8 cellular contexts compared by ENCODE assay signal in genomic region chr3:71710906-71711494, GRCh38. TPM values are rescaled to one million over a fixed set of nuclear protein-coding genes. Genes with fewer than 3 reads are reported as not detected.
DNase-seq lines count a peak whose midpoint lies in the region; ATAC-seq and TF ChIP-seq lines count a peak whose summit lies in the region.

No MANE protein-coding gene starts in this region.

- H3F3A ChIP-seq in PC-9 (ENCODE audit: insufficient read depth, low read depth), result no peaks in the 10 kb centered on the region

- no peak overlapping the region for H3K4me3 Mint-ChIP-seq in effector memory CD8-positive, alpha-beta T cell

- H3K27ac ChIP-seq in PC-9, result no peak overlapping the region

- H3K9me3 ChIP-seq in PC-9 (ENCODE audit: insufficient read depth, low read depth), result no peaks in the 10 kb centered on the region

- DNase-seq in DMS53 (lab: John Stamatoyannopoulos, UW), result peak; percentile 66
- peak; percentile 42 for DNase-seq in GM19240 (ENCODE audit: insufficient read length, low spot score)
- no peak for DNase-seq in PC-9
- no peak for DNase-seq in effector memory CD8-positive, alpha-beta T cell
- DNase-seq in midbrain (lab: John Stamatoyannopoulos, UW), result peak; percentile 65
- DNase-seq in stimulated activated naive CD4-positive, alpha-beta T cell treated with Interleukin-2 at 50 U/mL for 16 hours (lab: John Stamatoyannopoulos, UW), result no peak
- no peak for DNase-seq in HPDE6-E6E7 (ENCODE audit: extremely low spot score)

- CTCF ChIA-PET in PC-9 (lab: Charles Lee), result no interaction called here

- peak; percentile 88 for ATAC-seq in HG03432 (IDR thresholded peaks at IDR 0.05; ENCODE audit: unreplicated experiment)
- ATAC-seq in effector memory CD8-positive, alpha-beta T cell (replicated peaks), result peak; percentile 77

- H3K9me2 ChIP-seq in PC-9 (ENCODE audit: insufficient read depth), result no peaks in the 10 kb centered on the region

- POLR2A ChIA-PET in PC-9 (lab: Charles Lee; ENCODE audit: unreplicated experiment), result no interaction called here

- no peaks in the 10 kb centered on the region for H3K9me3 Mint-ChIP-seq in effector memory CD8-positive, alpha-beta T cell

- no peak overlapping the region for H3K4me3 ChIP-seq in PC-9

- no peaks in the 10 kb centered on the region for H3K36me3 ChIP-seq in PC-9 (ENCODE audit: low read depth)

- intact Hi-C loops in PC-9 (cut with micrococcal nuclease; ENCODE audit: unreplicated experiment), result loop anchor here (1.0 to 5.0 kb wide), 3 partner anchors 1111 to 1791 kb away; no protein-coding TSS in a partner anchor

- peaks cover 39 to 51% of the 10 kb centered on the region in 2 donors for H3K4me1 Mint-ChIP-seq in effector memory CD8-positive, alpha-beta T cell (ENCODE audit: low read depth in 2 of 2)

- H3K27me3 ChIP-seq in PC-9 (ENCODE audit: insufficient read depth, low read depth), result peaks cover 28% of the 10 kb centered on the region

- no peaks in the 10 kb centered on the region for H4K20me1 ChIP-seq in PC-9 (ENCODE audit: insufficient read depth)

- TF ChIP-seq CTCF in PC-9 (conservative IDR thresholded peaks at IDR 0.05), result peak; percentile 61

- H2AFZ ChIP-seq in PC-9, result no peak overlapping the region

- H3K27me3 Mint-ChIP-seq in effector memory CD8-positive, alpha-beta T cell, result no peaks in the 10 kb centered on the region

- BruUV-seq in PC-9 (replicated peaks; lab: Mats Ljungman, UMichigan), result no TSS peak

- no peaks in the 10 kb centered on the region for H3K4me1 ChIP-seq in PC-9 (replicated peaks; ENCODE audit: insufficient read depth)

- no peaks in the 10 kb centered on the region for H3K79me2 ChIP-seq in PC-9 (ENCODE audit: low read depth)

- H3K4me2 ChIP-seq in PC-9, result no peak overlapping the region

- H3K36me3 Mint-ChIP-seq in effector memory CD8-positive, alpha-beta T cell (ENCODE audit: insufficient read depth), result peaks cover 36% of the 10 kb centered on the region

- H3K27ac Mint-ChIP-seq in effector memory CD8-positive, alpha-beta T cell, result peak overlapping the region in 1 of 2 donors; percentile 65

RNA-seq across cellular contexts. Expression of gene EIF4E3, which starts 14.2 kb away (rescaled TPM):
- not detected in 2 replicates for total RNA-seq in PC-9 (2021)

RNA-seq across cellular contexts. Expression of gene GPR27, which starts 42.7 kb away (rescaled TPM):
- not detected in 2 replicates for total RNA-seq in PC-9 (2021)

Comparison
In these comparisons a context has a peak if more than half of its experiments do, and no peak if none do; other contexts are left out.
1. DNase-seq: peak in DMS53 (single experiment), GM19240 (single experiment) and midbrain (single experiment); none in PC-9 (0 of 2), effector memory CD8-positive, alpha-beta T cell (0 of 3), stimulated activated naive CD4-positive, alpha-beta T cell treated with Interleukin-2 at 50 U/mL for 16 hours (single experiment) and HPDE6-E6E7 (single experiment).